ENCODE assay signal across 8 cellular contexts in genomic region chr17:1179635-1180433, GRCh38. TPM values are rescaled to one million over a fixed set of nuclear protein-coding genes. Genes with fewer than 3 reads are reported as not detected.
DNase-seq lines count a peak whose midpoint lies in the region; ATAC-seq and TF ChIP-seq lines count a peak whose summit lies in the region.

ABR (minus strand) TSS chr17:1179981; CDS start chr17:1179727, 254 bp downstream.

- peaks cover 0 to 44% (median 6%) of the 10 kb centered on the region in 3 donors for H3K4me1 Mint-ChIP-seq in CD8-positive, alpha-beta memory T cell
- H3K4me1 Mint-ChIP-seq in activated T-cell treated with anti-CD3 and anti-CD28 coated beads, Interleukin-2, amount 50 U/mL, for 72 hours (ENCODE audit: low read depth) = peaks cover 9% of the 10 kb centered on the region
- H3K4me1 Mint-ChIP-seq in nephron progenitor cell = peaks cover 77% of the 10 kb centered on the region

- H3K9ac ChIP-seq in fibroblast of lung (ENCODE audit: insufficient read depth, low read length) = peak within 1 kb of the TSS; percentile 79

- H3K27ac Mint-ChIP-seq in CD8-positive, alpha-beta memory T cell = peak within 1 kb of the TSS in 4 of 8 donors; percentile 3 to 60 (median 38)
- H3K27ac Mint-ChIP-seq in activated T-cell treated with anti-CD3 and anti-CD28 coated beads, Interleukin-2, amount 50 U/mL, for 72 hours = no peak within 1 kb of the TSS
- no peak within 1 kb of the TSS for H3K27ac Mint-ChIP-seq in nephron progenitor cell

- no peaks in the 10 kb centered on the region for H3K27me3 ChIP-seq in CD8-positive, alpha-beta memory T cell (ENCODE audit: insufficient read depth, low read length, poor library complexity, severe bottlenecking)
- H3K27me3 ChIP-seq in fibroblast of lung (ENCODE audit: control insufficient read depth, insufficient read depth, low read length) (no peaks in the 10 kb centered on the region), thymus (ENCODE audit: control insufficient read depth, insufficient read depth) (peaks cover 28% of the 10 kb centered on the region)

- DNase-seq in CD8-positive, alpha-beta memory T cell = peak; percentile 59 to 82 (median 61)
- DNase-seq in M059J (ENCODE audit: low read depth) = peak; percentile 33
- DNase-seq in activated T-cell treated with anti-CD3 and anti-CD28 coated beads, Interleukin-2, amount 50 U/mL, for 72 hours = peak; percentile 64 to 66
- DNase-seq in fibroblast of lung (ENCODE audit: low read depth in 2 of 2) = peak in 1 of 2 donors; percentile 32
- DNase-seq in nephron progenitor cell = peak; percentile 78

- H2AFZ ChIP-seq in fibroblast of lung (ENCODE audit: low read length) = no peak within 1 kb of the TSS

- 2% methylated on average over 99 of the region's 100 CpGs for WGBS in thymus

- TF ChIP-seq CTCF in fibroblast of lung (conservative IDR thresholded peaks at IDR 0.05 in 1 of 2, IDR thresholded peaks at IDR 0.05 in 1 of 2; ENCODE audit: low read depth in 1 of 2, low read length in 2 of 2) (no peak), nephron progenitor cell (IDR thresholded peaks at IDR 0.05) (no peak)

- H3K27me3 Mint-ChIP-seq in CD8-positive, alpha-beta memory T cell = no peaks in the 10 kb centered on the region
- no peaks in the 10 kb centered on the region for H3K27me3 Mint-ChIP-seq in activated T-cell treated with anti-CD3 and anti-CD28 coated beads, Interleukin-2, amount 50 U/mL, for 72 hours (ENCODE audit: low read depth)
- peaks cover 11% of the 10 kb centered on the region for H3K27me3 Mint-ChIP-seq in nephron progenitor cell (ENCODE audit: low read depth, poor library complexity)

- ATAC-seq in activated T-cell treated with anti-CD3 and anti-CD28 coated beads, Interleukin-2, amount 50 U/mL, for 72 hours (replicated peaks in 1 of 2) = peak; percentile 71
- no peak for ATAC-seq in HG03457 (IDR thresholded peaks at IDR 0.05; ENCODE audit: unreplicated experiment)
- no peak for ATAC-seq in GM18511 (IDR thresholded peaks at IDR 0.05; ENCODE audit: unreplicated experiment)

- H3K27ac ChIP-seq in CD8-positive, alpha-beta memory T cell (ENCODE audit: low read depth, low read length) = no peak within 1 kb of the TSS
- H3K27ac ChIP-seq in fibroblast of lung (ENCODE audit: insufficient read depth, low read length) (no peak within 1 kb of the TSS), thymus (ENCODE audit: low read depth) (no peak within 1 kb of the TSS)

- POLR2A ChIA-PET in CD8-positive, alpha-beta memory T cell (lab: Charles Lee) = interaction anchor here (1.8 kb wide), 1 partner anchor 18 kb away, joined by 10 read pairs; no protein-coding TSS in a partner anchor

- no peaks in the 10 kb centered on the region for H3K9me3 Mint-ChIP-seq in CD8-positive, alpha-beta memory T cell
- H3K9me3 Mint-ChIP-seq in activated T-cell treated with anti-CD3 and anti-CD28 coated beads, Interleukin-2, amount 50 U/mL, for 72 hours = no peaks in the 10 kb centered on the region
- no peaks in the 10 kb centered on the region for H3K9me3 Mint-ChIP-seq in nephron progenitor cell

- CTCF ChIA-PET in CD8-positive, alpha-beta memory T cell (lab: Charles Lee) = interaction anchor here (1.0 to 3.6 kb wide), 2 partner anchors 7 to 18 kb away, joined by 3 to 15 read pairs; no protein-coding TSS in a partner anchor

- no peak within 1 kb of the TSS for H3K4me3 ChIP-seq in CD8-positive, alpha-beta memory T cell (ENCODE audit: low read length)
- peak within 1 kb of the TSS; percentile 53 to 80 (median 65) for H3K4me3 ChIP-seq in fibroblast of lung (replicated peaks in 1 of 4; ENCODE audit: control extremely low read depth in 1 of 4, insufficient read depth in 1 of 4, low read depth in 3 of 4, low read length in 4 of 4)
- H3K4me3 ChIP-seq in thymus (ENCODE audit: low read length) = peak within 1 kb of the TSS; percentile 87

- H3K4me1 ChIP-seq in CD8-positive, alpha-beta memory T cell (ENCODE audit: insufficient read depth, low read length) = peaks cover 4% of the 10 kb centered on the region
- H3K4me1 ChIP-seq in fibroblast of lung (ENCODE audit: control insufficient read depth, extremely low read depth, insufficient read depth, low read length) (no peaks in the 10 kb centered on the region), thymus (ENCODE audit: control insufficient read depth, insufficient read depth, low read length) (peaks cover 5% of the 10 kb centered on the region)

- H3K36me3 Mint-ChIP-seq in CD8-positive, alpha-beta memory T cell = no peaks in the 10 kb centered on the region
- H3K36me3 Mint-ChIP-seq in activated T-cell treated with anti-CD3 and anti-CD28 coated beads, Interleukin-2, amount 50 U/mL, for 72 hours (ENCODE audit: insufficient read depth in 2 of 2) = no peaks in the 10 kb centered on the region
- peaks cover 4% of the 10 kb centered on the region for H3K36me3 Mint-ChIP-seq in nephron progenitor cell (ENCODE audit: low read depth)

- no peaks in the 10 kb centered on the region for H3K9me3 ChIP-seq in CD8-positive, alpha-beta memory T cell (ENCODE audit: low read length)
- H3K9me3 ChIP-seq in fibroblast of lung (ENCODE audit: control insufficient read depth, insufficient read depth, low read depth, low read length) (no peaks in the 10 kb centered on the region), thymus (ENCODE audit: control insufficient read depth) (no peaks in the 10 kb centered on the region)

- H3K4me3 Mint-ChIP-seq in CD8-positive, alpha-beta memory T cell = peak within 1 kb of the TSS; percentile 71 to 90 (median 75)
- peak within 1 kb of the TSS; percentile 83 to 89 for H3K4me3 Mint-ChIP-seq in activated T-cell treated with anti-CD3 and anti-CD28 coated beads, Interleukin-2, amount 50 U/mL, for 72 hours
- H3K4me3 Mint-ChIP-seq in nephron progenitor cell = peak within 1 kb of the TSS; percentile 86

- no peaks in the 10 kb centered on the region for H3K79me2 ChIP-seq in fibroblast of lung (ENCODE audit: control insufficient read depth, insufficient read depth, low read length)

- no peaks in the 10 kb centered on the region for H4K20me1 ChIP-seq in fibroblast of lung (ENCODE audit: control insufficient read depth, extremely low read depth, insufficient read depth, low read length)

- H3K4me2 ChIP-seq in fibroblast of lung (ENCODE audit: extremely low read depth, insufficient read depth, low read length) = peak within 1 kb of the TSS; percentile 69

- H3K36me3 ChIP-seq in CD8-positive, alpha-beta memory T cell (ENCODE audit: insufficient read depth, low read length) = no peaks in the 10 kb centered on the region
- no peaks in the 10 kb centered on the region for H3K36me3 ChIP-seq in fibroblast of lung (ENCODE audit: control insufficient read depth, insufficient read depth, low read length)
- no peaks in the 10 kb centered on the region for H3K36me3 ChIP-seq in thymus (ENCODE audit: control insufficient read depth, insufficient read depth)

RNA-seq across cellular contexts. Expression of gene ABR, which starts in this region (rescaled TPM):
- 10 to 100 TPM; 60.4 to 60.8 TPM for total RNA-seq in CD8-positive, alpha-beta memory T cell
- 26.9 TPM for polyA plus RNA-seq in CD8-positive, alpha-beta memory T cell
- 31.7 and 47.3 TPM in 2 replicates for total RNA-seq in M059J (2014; rRNA removed; shearing (Covaris generic))
- total RNA-seq in activated T-cell treated with anti-CD3 and anti-CD28 coated beads, Interleukin-2, amount 50 U/mL, for 72 hours = 10 to 100 TPM; 65.8 to 70.8 TPM
- 84.7 and 91.9 TPM in 2 replicates for total RNA-seq in fibroblast of lung
- polyA plus RNA-seq in fibroblast of lung (43.7 and 51.5 TPM in 2 replicates), thymus (37.6 TPM)
- polyA plus RNA-seq in fibroblast of lung (2012) = 46.2 and 48.9 TPM in 2 replicates
- polyA minus RNA-seq in fibroblast of lung (ENCODE audit: low replicate concordance) = 184 and 229 TPM in 2 replicates

Comparison
In these comparisons a context has a peak if more than half of its experiments do, and no peak if none do; other contexts are left out.
1. ATAC-seq: peak in activated T-cell treated with anti-CD3 and anti-CD28 coated beads, Interleukin-2, amount 50 U/mL, for 72 hours (2 of 2); none in HG03457 (single experiment) and GM18511 (single experiment).
2. Peak in every context shown above with its lines, with median percentiles within 50 percentile points of each other: H3K4me3 Mint-ChIP-seq.